In genomic region chr7:90402785-90403173, GRCh38 we compare ENCODE assay signal across 8 cellular contexts. TPM values are rescaled to one million over a fixed set of nuclear protein-coding genes. Genes with fewer than 3 reads are reported as not detected.
DNase-seq lines count a peak whose midpoint lies in the region; ATAC-seq and TF ChIP-seq lines count a peak whose summit lies in the region.

No MANE protein-coding gene starts in this region.

- H3K27ac ChIP-seq in 22Rv1 (peak overlapping the region; percentile 82), breast epithelium (peak overlapping the region; percentile 94 to 97)

- H3K9ac ChIP-seq in mucosa of stomach (ENCODE audit: low read length), result peak overlapping the region; percentile 88

- no peak for DNase-seq in breast epithelium (ENCODE audit: low spot score in 2 of 2)
- no peak for DNase-seq in KBM-7
- DNase-seq in NCI-H1436 treated with DMSO at 0.1 percent for 48 hours (lab: John Stamatoyannopoulos, UW), result no peak

- peak overlapping the region; percentile 62 to 75 (median 66) for H3K4me3 ChIP-seq in breast epithelium
- peak overlapping the region; percentile 33 for H3K4me3 ChIP-seq in mucosa of stomach (ENCODE audit: low read length)

- TF ChIP-seq CTCF in 22Rv1 (IDR thresholded peaks at IDR 0.05), result no peak
- no peak for TF ChIP-seq CTCF in breast epithelium (IDR thresholded peaks at IDR 0.05)

- TF ChIP-seq POLR2A in breast epithelium (IDR thresholded peaks at IDR 0.05), result no peak

- H3K36me3 ChIP-seq in breast epithelium, result no peaks in the 10 kb centered on the region
- H3K36me3 ChIP-seq in mucosa of stomach (ENCODE audit: control insufficient read depth, insufficient read depth, low read length), result no peaks in the 10 kb centered on the region

- H3K27me3 ChIP-seq in breast epithelium (no peaks in the 10 kb centered on the region), mucosa of stomach (ENCODE audit: control insufficient read depth, insufficient read depth, low read length) (no peaks in the 10 kb centered on the region)

- ATAC-seq in HG02623 (IDR thresholded peaks at IDR 0.05; ENCODE audit: unreplicated experiment) (peak; percentile 1), GM19035 (IDR thresholded peaks at IDR 0.05; ENCODE audit: unreplicated experiment) (no peak), HG02840 (IDR thresholded peaks at IDR 0.05; ENCODE audit: low FRiP score, unreplicated experiment) (no peak)

- intact Hi-C loops in breast epithelium (cut with DNase I; ENCODE audit: low total_unique reads), result no loop called here

- in situ Hi-C loops in KBM-7 (cut with MboI; ENCODE audit: low pct_unique_long_range_greater_than_20kb, low sequenced_read_pairs), result no loop called here

- H3K4me1 ChIP-seq in breast epithelium (peaks cover 0 to 5% of the 10 kb centered on the region in 2 donors), mucosa of stomach (ENCODE audit: control insufficient read depth, insufficient read depth, low read length) (peaks cover 19% of the 10 kb centered on the region)

- H3K9me3 ChIP-seq in breast epithelium (no peaks in the 10 kb centered on the region), mucosa of stomach (ENCODE audit: control insufficient read depth, low read length) (no peaks in the 10 kb centered on the region)

RNA-seq across cellular contexts. Expression of gene CLDN12, which starts 0.5 kb away (rescaled TPM):
- 10 to 100 TPM; 21.6 to 52.8 (median 43.3) TPM for total RNA-seq in breast epithelium

RNA-seq across cellular contexts. Expression of gene GTPBP10, which starts 56.3 kb away (rescaled TPM):
- total RNA-seq in breast epithelium, result 10 to 100 TPM; 21.3 to 27.2 (median 22.3) TPM
